ENCODE assay signal across 14 cellular contexts in the genomic region with DNA sequence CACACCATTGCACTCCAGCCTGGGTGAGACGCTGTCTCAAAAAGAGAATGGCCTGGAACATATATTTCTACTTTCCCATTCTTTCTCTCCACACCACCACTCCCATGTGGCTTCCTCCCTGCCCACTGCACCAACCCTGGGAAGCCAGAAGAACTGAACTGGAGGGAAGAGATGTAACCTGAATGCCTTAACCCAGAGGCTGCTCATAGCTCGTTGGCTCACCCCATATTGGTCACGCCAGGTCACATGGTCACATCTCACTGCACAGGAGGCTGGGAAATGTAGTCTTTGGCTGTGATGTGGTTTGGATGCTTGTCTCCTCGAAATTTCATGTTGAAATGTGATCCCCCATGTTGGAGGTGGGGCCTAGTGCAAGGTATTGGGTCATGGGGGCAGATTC. TPM values are rescaled to one million over a fixed set of nuclear protein-coding genes. Genes with fewer than 3 reads are reported as not detected.
DNase-seq lines count a peak whose midpoint lies in the region; ATAC-seq, FAIRE-seq and TF ChIP-seq lines count a peak whose summit lies in the region.
"Had no signal": no experiment of that assay in that cellular context is flagged by ENCODE, and none has a peak within 500 bp of the region (broad histone marks: within the 10 kb centered on the region; RNA-seq: fewer than 3 reads in every experiment).

No MANE protein-coding gene starts in this region.

- no peak for TF ChIP-seq EP300 in gastroesophageal sphincter (IDR thresholded peaks at IDR 0.05)

- FAIRE-seq in GM18507 (lab: Jason Lieb, UNC) = peak; percentile 42
- FAIRE-seq: GM12892 had no signal

- DNase-seq in AG08395 (ENCODE audit: low spot score) (peak; percentile 29), GM18507 (ENCODE audit: extremely low spot score, insufficient read length, low read depth) (no peak), foreskin keratinocyte (no peak), body of pancreas (no peak), left ventricle myocardium inferior (no peak), head of caudate nucleus (no peak)
- DNase-seq: activated naive CD8-positive, alpha-beta T cell treated with anti-CD3 and anti-CD28 coated beads, Interleukin-2, amount 50 U/mL, for 24 hours; CD8-positive, alpha-beta T cell; NCI-H2029 treated with DMSO at 0.1 percent for 48 hours; tibial artery had no signal

- no peaks in the 10 kb centered on the region for H3K79me2 ChIP-seq in OCI-LY3 (ENCODE audit: low read length)

- H3K36me3 ChIP-seq in OCI-LY3 (replicated peaks; ENCODE audit: low read depth, low read length) (no peaks in the 10 kb centered on the region), body of pancreas (replicated peaks in 1 of 2; ENCODE audit: insufficient read depth in 1 of 2, low read depth in 2 of 2) (no peaks in the 10 kb centered on the region), left ventricle myocardium inferior (no peaks in the 10 kb centered on the region), gastroesophageal sphincter (no peaks in the 10 kb centered on the region)
- H3K36me3 ChIP-seq: heart left ventricle, tibial artery had no signal

- WGBS in body of pancreas, 2 donors = 36 to 69% methylated on average over 3 to 4 of the region's 4 CpGs
- WGBS in gastroesophageal sphincter (ENCODE audit: low coverage in 1 of 2), 2 donors = 61 to 100% methylated on average over 1 to 2 of the region's 4 CpGs

- H3K4me2 ChIP-seq in OCI-LY3 (ENCODE audit: low read length) = peak overlapping the region; percentile 39; the same call in 1 of the 2 replicates

- H3K27ac ChIP-seq in OCI-LY3 (ENCODE audit: low read length) = no peak overlapping the region
- H3K27ac ChIP-seq in foreskin keratinocyte = no peak overlapping the region
- no peak overlapping the region for H3K27ac ChIP-seq in body of pancreas
- H3K27ac ChIP-seq in left ventricle myocardium inferior (replicated peaks) = no peak overlapping the region
- H3K27ac ChIP-seq in gastroesophageal sphincter = no peak overlapping the region
- H3K27ac ChIP-seq: heart left ventricle, tibial artery had no signal

- ATAC-seq in foreskin keratinocyte = peak; percentile 31
- ATAC-seq in body of pancreas = no peak
- no peak for ATAC-seq in gastroesophageal sphincter
- ATAC-seq: activated naive CD8-positive, alpha-beta T cell treated with anti-CD3 and anti-CD28 coated beads, Interleukin-2, amount 50 U/mL, for 24 hours; CD8-positive, alpha-beta T cell; heart left ventricle had no signal

- H3K27me3 ChIP-seq in OCI-LY3 (ENCODE audit: low read depth, low read length) (no peaks in the 10 kb centered on the region; the same call in 1 of the 2 replicates), foreskin keratinocyte (no peaks in the 10 kb centered on the region), body of pancreas (no peaks in the 10 kb centered on the region), left ventricle myocardium inferior (ENCODE audit: low read depth) (peaks cover 9% of the 10 kb centered on the region), gastroesophageal sphincter (no peaks in the 10 kb centered on the region)
- H3K27me3 ChIP-seq: tibial artery had no signal

- TF ChIP-seq POLR2A in body of pancreas (IDR thresholded peaks at IDR 0.05) = no peak
- no peak for TF ChIP-seq POLR2A in gastroesophageal sphincter (IDR thresholded peaks at IDR 0.05)

- no peaks in the 10 kb centered on the region for H3K9me3 ChIP-seq in OCI-LY3 (ENCODE audit: insufficient read depth, low read length)
- no peaks in the 10 kb centered on the region for H3K9me3 ChIP-seq in body of pancreas
- H3K9me3 ChIP-seq in left ventricle myocardium inferior (replicated peaks) = no peaks in the 10 kb centered on the region
- no peaks in the 10 kb centered on the region for H3K9me3 ChIP-seq in gastroesophageal sphincter
- H3K9me3 ChIP-seq: heart left ventricle, tibial artery had no signal

- no peak overlapping the region for H3K9ac ChIP-seq in OCI-LY3 (ENCODE audit: low read length)

- H3K4me3 ChIP-seq in OCI-LY3 (ENCODE audit: low read length) (peak overlapping the region; percentile 26; the same call in 1 of the 2 replicates), body of pancreas (no peak overlapping the region), left ventricle myocardium inferior (no peak overlapping the region), gastroesophageal sphincter (no peak overlapping the region)
- H3K4me3 ChIP-seq: heart left ventricle, tibial artery had no signal

- no peak for TF ChIP-seq CTCF in OCI-LY3 (IDR thresholded peaks at IDR 0.05; ENCODE audit: low read depth, low read length)
- no peak for TF ChIP-seq CTCF in foreskin keratinocyte (conservative IDR thresholded peaks at IDR 0.05)
- no peak for TF ChIP-seq CTCF in body of pancreas (IDR thresholded peaks at IDR 0.05)
- no peak for TF ChIP-seq CTCF in left ventricle myocardium inferior (IDR thresholded peaks at IDR 0.05; ENCODE audit: borderline replicate concordance)
- no peak for TF ChIP-seq CTCF in gastroesophageal sphincter (IDR thresholded peaks at IDR 0.05)

- H4K20me1 ChIP-seq in OCI-LY3 (ENCODE audit: insufficient read depth, low read length) = no peaks in the 10 kb centered on the region

- no peaks in the 10 kb centered on the region for H3K4me1 ChIP-seq in OCI-LY3 (ENCODE audit: low read length)
- H3K4me1 ChIP-seq in foreskin keratinocyte = no peaks in the 10 kb centered on the region
- H3K4me1 ChIP-seq in body of pancreas = no peaks in the 10 kb centered on the region
- peaks cover 10% of the 10 kb centered on the region for H3K4me1 ChIP-seq in left ventricle myocardium inferior
- no peaks in the 10 kb centered on the region for H3K4me1 ChIP-seq in gastroesophageal sphincter
- H3K4me1 ChIP-seq: tibial artery had no signal

- intact Hi-C loops in body of pancreas (cut with DNase I) = no loop called here
- intact Hi-C loops in left ventricle myocardium inferior (cut with micrococcal nuclease) = no loop called here
- intact Hi-C loops in head of caudate nucleus (cut with DNase I) = no loop called here

- H2AFZ ChIP-seq in OCI-LY3 (ENCODE audit: low read depth, low read length) = peak overlapping the region; percentile 71; the same call in 1 of the 2 replicates

RNA-seq across cellular contexts. Expression of a gene that starts 5.9 kb away (rescaled TPM):
- total RNA-seq in foreskin keratinocyte (0.07 and 0.10 TPM in 2 replicates), body of pancreas (not detected), left ventricle myocardium inferior (not detected), gastroesophageal sphincter (under 1 TPM in 1 of 4 donors, not detected in 3; 0.15 TPM)
- 0.04 and 0.06 TPM in 2 replicates for polyA plus RNA-seq in foreskin keratinocyte
